Comparison of ENCODE assay signal across 13 cellular contexts in genomic region chr10:62584216-62584615, GRCh38.
DNase-seq lines count a peak whose midpoint lies in the region; ATAC-seq, FAIRE-seq and TF ChIP-seq lines count a peak whose summit lies in the region.
"Had no signal": no experiment of that assay in that cellular context is flagged by ENCODE, and none has a peak within 500 bp of the region (broad histone marks: within the 10 kb centered on the region; RNA-seq: fewer than 3 reads in every experiment).

No MANE protein-coding gene starts in this region.

- peaks cover 3% of the 10 kb centered on the region for H3K9me3 Mint-ChIP-seq in stimulated activated naive CD8-positive, alpha-beta T cell treated with anti-CD3 and anti-CD28 coated beads, Interleukin-15, Interleukin-2, amounts not matched to agents 100 ng/mL and 50 ng/mL, for 24 hours

- no peaks in the 10 kb centered on the region for H3K27me3 ChIP-seq in colonic mucosa
- H3K27me3 ChIP-seq: adrenal gland had no signal

- H3K9me3 ChIP-seq in colonic mucosa = no peaks in the 10 kb centered on the region
- H3K9me3 ChIP-seq: adrenal gland had no signal

- ATAC-seq in GM21381 (IDR thresholded peaks at IDR 0.05; ENCODE audit: unreplicated experiment) (peak; percentile 52), HG02885 (IDR thresholded peaks at IDR 0.05; ENCODE audit: poor library complexity, unreplicated experiment) (no peak)

- peaks cover 6% of the 10 kb centered on the region for H3K27me3 Mint-ChIP-seq in stimulated activated naive CD8-positive, alpha-beta T cell treated with anti-CD3 and anti-CD28 coated beads, Interleukin-15, Interleukin-2, amounts not matched to agents 100 ng/mL and 50 ng/mL, for 24 hours

- no peaks in the 10 kb centered on the region for H3K36me3 Mint-ChIP-seq in stimulated activated naive CD8-positive, alpha-beta T cell treated with anti-CD3 and anti-CD28 coated beads, Interleukin-15, Interleukin-2, amounts not matched to agents 100 ng/mL and 50 ng/mL, for 24 hours (ENCODE audit: low read depth)
- H3K36me3 Mint-ChIP-seq: IgD-negative memory B cell had no signal

- no peaks in the 10 kb centered on the region for H3K4me1 ChIP-seq in colonic mucosa

- peak overlapping the region; percentile 40 for H3K27ac Mint-ChIP-seq in stimulated activated naive CD8-positive, alpha-beta T cell treated with anti-CD3 and anti-CD28 coated beads, Interleukin-15, Interleukin-2, amounts not matched to agents 100 ng/mL and 50 ng/mL, for 24 hours
- H3K27ac Mint-ChIP-seq: IgD-negative memory B cell had no signal

- intact Hi-C loops in colonic mucosa (cut with DNase I) = no loop called here

- TF ChIP-seq CTCF in fibroblast of the aortic adventitia (IDR thresholded peaks at IDR 0.05; ENCODE audit: insufficient read depth, low read length) = no peak
- TF ChIP-seq CTCF in colonic mucosa (IDR thresholded peaks at IDR 0.05) = no peak

- H3K4me3 ChIP-seq in fibroblast of the aortic adventitia (ENCODE audit: low read depth, low read length) (no peak overlapping the region), colonic mucosa (no peak overlapping the region)
- H3K4me3 ChIP-seq: adrenal gland had no signal

- H3K36me3 ChIP-seq in colonic mucosa = no peaks in the 10 kb centered on the region
- H3K36me3 ChIP-seq: adrenal gland had no signal

- no peak overlapping the region for H3K9ac ChIP-seq in colonic mucosa (ENCODE audit: low read depth in 2 of 2, low read length in 2 of 2)

- DNase-seq in RCC 7860 (ENCODE audit: low spot score) (peak; percentile 96), fibroblast of the aortic adventitia (ENCODE audit: low read depth) (peak; percentile 95), HTR-8/SVneo (ENCODE audit: insufficient read length, low spot score) (no peak), colonic mucosa (no peak)
- DNase-seq: activated CD4-positive, alpha-beta T cell treated with anti-CD3 and anti-CD28 coated beads, Interleukin-2, amount 50 U/mL, for 1 hour; adrenal gland; NCI-H2081; SHP77; substantia nigra had no signal

- H3K4me3 Mint-ChIP-seq in stimulated activated naive CD8-positive, alpha-beta T cell treated with anti-CD3 and anti-CD28 coated beads, Interleukin-15, Interleukin-2, amounts not matched to agents 100 ng/mL and 50 ng/mL, for 24 hours = peak overlapping the region; percentile 51
- H3K4me3 Mint-ChIP-seq: IgD-negative memory B cell had no signal

- FAIRE-seq in RCC 7860 (lab: Jason Lieb, UNC) (peak; percentile 99), HTR-8/SVneo (lab: Jason Lieb, UNC) (no peak)

- H3K4me1 Mint-ChIP-seq in stimulated activated naive CD8-positive, alpha-beta T cell treated with anti-CD3 and anti-CD28 coated beads, Interleukin-15, Interleukin-2, amounts not matched to agents 100 ng/mL and 50 ng/mL, for 24 hours (ENCODE audit: low read depth) = peaks cover 28% of the 10 kb centered on the region

- no peak overlapping the region for H3K27ac ChIP-seq in colonic mucosa

Comparison
In these comparisons a context has a peak if more than half of its experiments do, and no peak if none do; other contexts are left out.
1. DNase-seq: peak in RCC 7860 (single experiment) and fibroblast of the aortic adventitia (single experiment); none in HTR-8/SVneo (single experiment) and colonic mucosa (single experiment).